Comparison of ENCODE assay signal across 12 cellular contexts in genomic region chr17:1181769-1182137, GRCh38. TPM values are rescaled to one million over a fixed set of nuclear protein-coding genes. Genes with fewer than 3 reads are reported as not detected.
DNase-seq lines count a peak whose midpoint lies in the region; ATAC-seq and TF ChIP-seq lines count a peak whose summit lies in the region.
"Had no signal": no experiment of that assay in that cellular context is flagged by ENCODE, and none has a peak within 500 bp of the region (broad histone marks: within the 10 kb centered on the region; RNA-seq: fewer than 3 reads in every experiment).

No MANE protein-coding gene starts in this region.

- no peak overlapping the region for H3K4me3 Mint-ChIP-seq in activated CD4-positive, alpha-beta T cell treated with anti-CD3 and anti-CD28 coated beads for 36 hours
- no peak overlapping the region for H3K4me3 Mint-ChIP-seq in activated CD4-positive, alpha-beta T cell treated with anti-CD3 and anti-CD28 coated beads, Interleukin-2, amount 10 ng/mL, durations not matched to agents 24 days and 14 days
- peak overlapping the region; percentile 17 to 82 for H3K4me3 Mint-ChIP-seq in stimulated activated naive B cell treated with anti-CD40 and anti-IgM and Interleukin-4, amounts not matched to agents 10 μg/mL and 1 μg/mL and 100 μg/mL, for 72 hours

- WGBS in IMR-90 (ENCODE audit: extremely low coverage in 2 of 2, insufficient read length in 1 of 2), 2 experiments = no CpG with 5 or more reads among the region's 12 CpGs

- H3K79me1 ChIP-seq in IMR-90 (ENCODE audit: low read depth in 1 of 2, low read length in 2 of 2) = peaks cover 9 to 18% of the 10 kb centered on the region in 2 experiments

- CTCF ChIA-PET in activated CD4-positive, alpha-beta T cell treated with anti-CD3 and anti-CD28 coated beads for 36 hours (lab: Charles Lee) = interaction anchor here (1.5 to 1.6 kb wide), 2 partner anchors 58 to 125 kb away, joined by 3 to 6 read pairs; no protein-coding TSS in a partner anchor
- CTCF ChIA-PET in IMR-90 (lab: Yijun Ruan, JAX) = interaction anchor here (1.1 kb wide), 1 partner anchor 59 kb away, joined by 3 read pairs; no protein-coding TSS in a partner anchor

- no TSS peak for BruUV-seq in IMR-90 (replicated peaks; lab: Mats Ljungman, UMichigan)

- intact Hi-C loops in activated CD4-positive, alpha-beta T cell treated with anti-CD3 and anti-CD28 coated beads for 36 hours (cut with DNase I, micrococcal nuclease) = loop anchor here in 1 of 2 experiments (2.0 kb wide), 1 partner anchor 73 kb away; no protein-coding TSS in a partner anchor
- intact Hi-C loops in activated CD4-positive, alpha-beta T cell treated with anti-CD3 and anti-CD28 coated beads, Interleukin-2, amount 10 ng/mL, durations not matched to agents 24 days and 14 days (cut with micrococcal nuclease) = loop anchor here (10.0 kb wide), 1 partner anchor 127 kb away; no protein-coding TSS in a partner anchor
- intact Hi-C loops in IMR-90 (cut with micrococcal nuclease) = no loop called here

- H3K9me3 Mint-ChIP-seq in activated CD4-positive, alpha-beta T cell treated with anti-CD3 and anti-CD28 coated beads for 36 hours (ENCODE audit: low read depth) = no peaks in the 10 kb centered on the region
- no peaks in the 10 kb centered on the region for H3K9me3 Mint-ChIP-seq in activated CD4-positive, alpha-beta T cell treated with anti-CD3 and anti-CD28 coated beads, Interleukin-2, amount 10 ng/mL, durations not matched to agents 24 days and 14 days
- no peaks in the 10 kb centered on the region for H3K9me3 Mint-ChIP-seq in stimulated activated naive B cell treated with anti-CD40 and anti-IgM and Interleukin-4, amounts not matched to agents 10 μg/mL and 1 μg/mL and 100 μg/mL, for 72 hours

- no peak overlapping the region for H3K9ac ChIP-seq in IMR-90 (ENCODE audit: low read depth, low read length)

- peak overlapping the region; percentile 36; the same call in 1 of the 2 replicates for H4K91ac ChIP-seq in IMR-90 (ENCODE audit: insufficient read depth, low read depth, low read length)

- peaks cover 11% of the 10 kb centered on the region for H3K9me1 ChIP-seq in IMR-90 (ENCODE audit: insufficient read depth, low read length)

- H3K27me3 ChIP-seq in IMR-90 (ENCODE audit: control insufficient read depth, insufficient read depth, low read length) = no peaks in the 10 kb centered on the region
- H3K27me3 ChIP-seq: MG63 had no signal

- peak overlapping the region; percentile 4; the same call in 1 of the 2 replicates for H3K23ac ChIP-seq in IMR-90 (ENCODE audit: low read depth, low read length)

- H2BK5ac ChIP-seq in IMR-90 (ENCODE audit: low read depth, low read length, poor library complexity, severe bottlenecking) = peak overlapping the region; percentile 76

- no peaks in the 10 kb centered on the region for H3K36me3 Mint-ChIP-seq in activated CD4-positive, alpha-beta T cell treated with anti-CD3 and anti-CD28 coated beads for 36 hours (ENCODE audit: low read depth)
- no peaks in the 10 kb centered on the region for H3K36me3 Mint-ChIP-seq in activated CD4-positive, alpha-beta T cell treated with anti-CD3 and anti-CD28 coated beads, Interleukin-2, amount 10 ng/mL, durations not matched to agents 24 days and 14 days (ENCODE audit: low read depth)
- H3K36me3 Mint-ChIP-seq in stimulated activated naive B cell treated with anti-CD40 and anti-IgM and Interleukin-4, amounts not matched to agents 10 μg/mL and 1 μg/mL and 100 μg/mL, for 72 hours = peaks cover 8 to 16% of the 10 kb centered on the region in 2 donors

- no peak overlapping the region for H3K4me2 ChIP-seq in IMR-90 (ENCODE audit: low read depth, low read length)

- ATAC-seq in activated CD4-positive, alpha-beta T cell treated with anti-CD3 and anti-CD28 coated beads for 36 hours = no peak
- ATAC-seq in IMR-90 (ENCODE audit: low read depth) (peak; percentile 6; the same call in 1 of the 2 replicates), GM18517 (IDR thresholded peaks at IDR 0.05; ENCODE audit: unreplicated experiment) (no peak)
- no peak for ATAC-seq in stimulated activated naive B cell treated with anti-CD40 and anti-IgM and Interleukin-4, amounts not matched to agents 10 μg/mL and 1 μg/mL and 100 μg/mL, for 72 hours (replicated peaks)

- peaks cover 12% of the 10 kb centered on the region for H3K4me1 Mint-ChIP-seq in activated CD4-positive, alpha-beta T cell treated with anti-CD3 and anti-CD28 coated beads for 36 hours
- H3K4me1 Mint-ChIP-seq in activated CD4-positive, alpha-beta T cell treated with anti-CD3 and anti-CD28 coated beads, Interleukin-2, amount 10 ng/mL, durations not matched to agents 24 days and 14 days = peaks cover 5% of the 10 kb centered on the region
- H3K4me1 Mint-ChIP-seq in stimulated activated naive B cell treated with anti-CD40 and anti-IgM and Interleukin-4, amounts not matched to agents 10 μg/mL and 1 μg/mL and 100 μg/mL, for 72 hours = peaks cover 37 to 83% of the 10 kb centered on the region in 2 donors

- H2BK20ac ChIP-seq in IMR-90 (ENCODE audit: low read depth, low read length) = peak overlapping the region; percentile 46; the same call in 1 of the 2 replicates

- no peak overlapping the region for H3K27ac Mint-ChIP-seq in activated CD4-positive, alpha-beta T cell treated with anti-CD3 and anti-CD28 coated beads for 36 hours
- no peak overlapping the region for H3K27ac Mint-ChIP-seq in activated CD4-positive, alpha-beta T cell treated with anti-CD3 and anti-CD28 coated beads, Interleukin-2, amount 10 ng/mL, durations not matched to agents 24 days and 14 days
- peak overlapping the region; percentile 67 for H3K27ac Mint-ChIP-seq in stimulated activated naive B cell treated with anti-CD40 and anti-IgM and Interleukin-4, amounts not matched to agents 10 μg/mL and 1 μg/mL and 100 μg/mL, for 72 hours

- no peak overlapping the region for H3K4me3 ChIP-seq in IMR-90 (ENCODE audit: insufficient read depth, low read depth, low read length)
- H3K4me3 ChIP-seq in choroid plexus epithelial cell (ENCODE audit: low read depth, low read length) = no peak overlapping the region
- H3K4me3 ChIP-seq: MG63 had no signal

- no peak overlapping the region for H3K56ac ChIP-seq in IMR-90 (ENCODE audit: extremely low read depth, insufficient read depth, low read length)

- H3K9me3 ChIP-seq in IMR-90 (ENCODE audit: control insufficient read depth, insufficient read depth, low read length) = no peaks in the 10 kb centered on the region
- H3K9me3 ChIP-seq: MG63 had no signal

- TF ChIP-seq CTCF in IMR-90 (conservative IDR thresholded peaks at IDR 0.05; ENCODE audit: low read depth, low read length) = no peak
- no peak for TF ChIP-seq CTCF in choroid plexus epithelial cell (conservative IDR thresholded peaks at IDR 0.05; ENCODE audit: low read depth, low read length)

- H2AK5ac ChIP-seq in IMR-90 (ENCODE audit: low read depth, low read length) = 0 out of 2 replicates have a peak overlapping the region, but pooled peaks have one; percentile 51

- peak overlapping the region; percentile 61 for H3K4ac ChIP-seq in IMR-90 (ENCODE audit: low read depth, low read length)

- dilution Hi-C loops in IMR-90 (cut with HindIII; ENCODE audit: low sequenced_read_pairs, unreplicated experiment) = no loop called here

- in situ Hi-C loops in IMR-90 (cut with MboI; ENCODE audit: low sequenced_read_pairs) = no loop called here

- DNase-seq in activated CD4-positive, alpha-beta T cell treated with anti-CD3 and anti-CD28 coated beads for 36 hours = peak; percentile 20
- no peak for DNase-seq in activated CD4-positive, alpha-beta T cell treated with anti-CD3 and anti-CD28 coated beads, Interleukin-2, amount 10 ng/mL, durations not matched to agents 24 days and 14 days
- DNase-seq in IMR-90 = peak; percentile 86
- DNase-seq in choroid plexus epithelial cell (ENCODE audit: low read depth) = peak; percentile 72
- no peak for DNase-seq in stimulated activated naive B cell treated with anti-CD40 and anti-IgM and Interleukin-4, amounts not matched to agents 10 μg/mL and 1 μg/mL and 100 μg/mL, for 72 hours
- DNase-seq in NCI-H2081 (lab: John Stamatoyannopoulos, UW) = no peak
- DNase-seq in activated gamma-delta T cell treated with Interleukin-2 at 50 U/mL for 16 hours = no peak
- DNase-seq: 8988T, cortex of kidney, hippocampal formation, MG63 had no signal

- peak overlapping the region; percentile 10; the same call in 1 of the 2 replicates for H3K18ac ChIP-seq in IMR-90 (ENCODE audit: low read depth, low read length)

- TF ChIP-seq POLR2A in IMR-90 (IDR thresholded peaks at IDR 0.05; ENCODE audit: low read depth, low read length) = no peak

- H3K4me1 ChIP-seq in IMR-90 (ENCODE audit: control insufficient read depth, insufficient read depth, low read length) = peaks cover 20% of the 10 kb centered on the region

- H4K20me1 ChIP-seq in IMR-90 (ENCODE audit: insufficient read depth, low read length) = peaks cover 19% of the 10 kb centered on the region

- POLR2A ChIA-PET in activated CD4-positive, alpha-beta T cell treated with anti-CD3 and anti-CD28 coated beads for 36 hours (lab: Charles Lee) = interaction anchor here (0.5 kb wide), 1 partner anchor 1070 kb away, joined by 4 read pairs; no protein-coding TSS in a partner anchor
- POLR2A ChIA-PET in IMR-90 (lab: Charles Lee; ENCODE audit: unreplicated experiment) = no interaction called here

- H3K36me3 ChIP-seq in IMR-90 (ENCODE audit: control insufficient read depth, insufficient read depth, low read length) = no peaks in the 10 kb centered on the region
- H3K36me3 ChIP-seq: MG63 had no signal

- H3K27ac ChIP-seq in IMR-90 (ENCODE audit: insufficient read depth, low read length) = no peak overlapping the region

- peak overlapping the region; percentile 87 for H2AFZ ChIP-seq in IMR-90 (replicated peaks; ENCODE audit: low read length, poor library complexity)

- no peak for TF ChIP-seq RAD21 in IMR-90 (IDR thresholded peaks at IDR 0.05; ENCODE audit: low read length)

- H3K14ac ChIP-seq in IMR-90 (replicated peaks; ENCODE audit: low read depth, low read length) = peak overlapping the region; percentile 83

- peaks cover 4% of the 10 kb centered on the region for H3K27me3 Mint-ChIP-seq in activated CD4-positive, alpha-beta T cell treated with anti-CD3 and anti-CD28 coated beads for 36 hours
- H3K27me3 Mint-ChIP-seq in activated CD4-positive, alpha-beta T cell treated with anti-CD3 and anti-CD28 coated beads, Interleukin-2, amount 10 ng/mL, durations not matched to agents 24 days and 14 days = peaks cover 26% of the 10 kb centered on the region
- H3K27me3 Mint-ChIP-seq in stimulated activated naive B cell treated with anti-CD40 and anti-IgM and Interleukin-4, amounts not matched to agents 10 μg/mL and 1 μg/mL and 100 μg/mL, for 72 hours = no peaks in the 10 kb centered on the region

- H2BK120ac ChIP-seq in IMR-90 (ENCODE audit: low read depth, low read length) = peak overlapping the region; percentile 57; the same call in 1 of the 2 replicates

- peak overlapping the region; percentile 55; the same call in 1 of the 2 replicates for H4K5ac ChIP-seq in IMR-90 (ENCODE audit: low read depth, low read length)

- H2AK9ac ChIP-seq in IMR-90 (replicated peaks; ENCODE audit: low read depth, low read length, poor library complexity) = peak overlapping the region; percentile 31

- H2BK15ac ChIP-seq in IMR-90 (ENCODE audit: low read depth, low read length) = peak overlapping the region; percentile 28; the same call in 1 of the 3 replicates

- H4K8ac ChIP-seq in IMR-90 (ENCODE audit: low read depth in 2 of 2, low read length in 2 of 2) = peak overlapping the region; percentile 15 to 86; a peak in 3 of 4 replicates

RNA-seq across cellular contexts. Expression of gene ABR, which starts 2.0 kb away (rescaled TPM):
- 10 to 100 TPM; 45.2 to 50.5 TPM for total RNA-seq in activated CD4-positive, alpha-beta T cell treated with anti-CD3 and anti-CD28 coated beads for 36 hours
- total RNA-seq in activated CD4-positive, alpha-beta T cell treated with anti-CD3 and anti-CD28 coated beads, Interleukin-2, amount 10 ng/mL, durations not matched to agents 24 days and 14 days = 58.9 and 66.4 TPM in 2 replicates
- total RNA-seq in IMR-90 (2012; rRNA removed) = 24.7 and 28.3 TPM in 2 replicates
- 79.7 and 111 TPM in 2 replicates for polyA plus RNA-seq in IMR-90 (2012; rRNA removed)
- 97.0 and 129 TPM in 2 replicates for polyA plus RNA-seq in IMR-90 (2012; cell fraction: cytosol; rRNA removed)
- 96.8 and 177 TPM in 2 replicates for polyA plus RNA-seq in IMR-90 (2012; cell fraction: nucleus; rRNA removed; ENCODE audit: low replicate concordance)

Comparison
In these comparisons a context has a peak if more than half of its experiments do, and no peak if none do; other contexts are left out.
1. DNase-seq: peak in activated CD4-positive, alpha-beta T cell treated with anti-CD3 and anti-CD28 coated beads for 36 hours (single experiment), IMR-90 (single experiment) and choroid plexus epithelial cell (single experiment); none in activated CD4-positive, alpha-beta T cell treated with anti-CD3 and anti-CD28 coated beads, Interleukin-2, amount 10 ng/mL, durations not matched to agents 24 days and 14 days (single experiment), stimulated activated naive B cell treated with anti-CD40 and anti-IgM and Interleukin-4, amounts not matched to agents 10 μg/mL and 1 μg/mL and 100 μg/mL, for 72 hours (single experiment), NCI-H2081 (0 of 2) and activated gamma-delta T cell treated with Interleukin-2 at 50 U/mL for 16 hours (single experiment).
2. H3K4me3 Mint-ChIP-seq: peak in stimulated activated naive B cell treated with anti-CD40 and anti-IgM and Interleukin-4, amounts not matched to agents 10 μg/mL and 1 μg/mL and 100 μg/mL, for 72 hours (2 of 2); none in activated CD4-positive, alpha-beta T cell treated with anti-CD3 and anti-CD28 coated beads for 36 hours (single experiment) and activated CD4-positive, alpha-beta T cell treated with anti-CD3 and anti-CD28 coated beads, Interleukin-2, amount 10 ng/mL, durations not matched to agents 24 days and 14 days (single experiment).